36 cellular contexts compared by ENCODE assay signal in genomic region chr4:70473691-70474090, GRCh38. TPM values are rescaled to one million over a fixed set of nuclear protein-coding genes. Genes with fewer than 3 reads are reported as not detected.
"Had no signal": no experiment of that assay in that cellular context is flagged by ENCODE, and none has a peak within 500 bp of the region (broad histone marks: within the 10 kb centered on the region; RNA-seq: fewer than 3 reads in every experiment).

No MANE protein-coding gene starts in this region.

- H3K36me3 ChIP-seq: esophagus squamous epithelium, gastrocnemius medialis, neutrophil, pancreas, prostate gland, sigmoid colon, uterus had no signal

- H2AFZ ChIP-seq: hepatocyte had no signal

- H3K4me3 ChIP-seq: esophagus squamous epithelium, gastrocnemius medialis, hepatocyte, pancreas, prostate gland, sigmoid colon, uterus had no signal

- H3K27me3 Mint-ChIP-seq: activated naive CD4-positive, alpha-beta T cell treated with anti-CD3 and anti-CD28 coated beads, Interleukin-2, amount 10 ng/mL, durations not matched to agents 7 days and 5 days; activated naive CD8-positive, alpha-beta T cell treated with anti-CD3 and anti-CD28 coated beads, Interleukin-2, amount 10 ng/mL, durations not matched to agents 7 days and 5 days; dendritic cell treated with granulocyte-macrophage colony-stimulating factor and Interleukin-4, amounts not matched to agents 40 ng/mL and 50 ng/mL, for 4 days; stimulated activated memory B cell treated with anti-CD40 and anti-IgM and Interleukin-4, amounts not matched to agents 10 μg/mL and 1 μg/mL and 100 μg/mL, for 72 hours; stimulated activated naive CD8-positive, alpha-beta T cell treated with anti-CD3 and anti-CD28 coated beads, Interleukin-15, amount 100 ng/mL, for 72 hours; type B pancreatic cell had no signal

- H3K4me1 ChIP-seq: esophagus squamous epithelium, gastrocnemius medialis, pancreas, prostate gland, sigmoid colon, uterus had no signal

- H3K4me2 ChIP-seq: hepatocyte had no signal

- H3K9me3 ChIP-seq: gastrocnemius medialis, neutrophil, pancreas, prostate gland, sigmoid colon, uterus had no signal

- H3K36me3 Mint-ChIP-seq: activated naive CD4-positive, alpha-beta T cell treated with anti-CD3 and anti-CD28 coated beads, Interleukin-2, amount 10 ng/mL, durations not matched to agents 7 days and 5 days; activated naive CD8-positive, alpha-beta T cell treated with anti-CD3 and anti-CD28 coated beads, Interleukin-2, amount 10 ng/mL, durations not matched to agents 7 days and 5 days; mesothelial cell of epicardium; stimulated activated memory B cell treated with anti-CD40 and anti-IgM and Interleukin-4, amounts not matched to agents 10 μg/mL and 1 μg/mL and 100 μg/mL, for 72 hours; type B pancreatic cell; WTC11 had no signal

- H3K9me3 Mint-ChIP-seq: activated naive CD8-positive, alpha-beta T cell treated with anti-CD3 and anti-CD28 coated beads, Interleukin-2, amount 10 ng/mL, durations not matched to agents 7 days and 5 days; dendritic cell treated with granulocyte-macrophage colony-stimulating factor and Interleukin-4, amounts not matched to agents 40 ng/mL and 50 ng/mL, for 4 days; type B pancreatic cell had no signal

- H3K4me1 Mint-ChIP-seq: activated naive CD4-positive, alpha-beta T cell treated with anti-CD3 and anti-CD28 coated beads, Interleukin-2, amount 10 ng/mL, durations not matched to agents 7 days and 5 days; activated naive CD8-positive, alpha-beta T cell treated with anti-CD3 and anti-CD28 coated beads, Interleukin-2, amount 10 ng/mL, durations not matched to agents 7 days and 5 days; naive B cell; nephron progenitor cell; stimulated activated memory B cell treated with anti-CD40 and anti-IgM and Interleukin-4, amounts not matched to agents 10 μg/mL and 1 μg/mL and 100 μg/mL, for 72 hours; stimulated activated naive CD8-positive, alpha-beta T cell treated with anti-CD3 and anti-CD28 coated beads, Interleukin-15, amount 100 ng/mL, for 72 hours; WTC11 had no signal

- H3K27me3 ChIP-seq: esophagus squamous epithelium, gastrocnemius medialis, hepatocyte, neutrophil, pancreas, sigmoid colon, uterus had no signal

- ATAC-seq: gastrocnemius medialis; left colon; pancreas; stimulated activated naive CD8-positive, alpha-beta T cell treated with anti-CD3 and anti-CD28 coated beads, Interleukin-15, amount 100 ng/mL, for 72 hours; WTC11 had no signal

- FAIRE-seq: endometrium, keratinocyte, pancreas, small intestine had no signal

- H3K4me3 Mint-ChIP-seq: activated naive CD4-positive, alpha-beta T cell treated with anti-CD3 and anti-CD28 coated beads, Interleukin-2, amount 10 ng/mL, durations not matched to agents 7 days and 5 days; activated naive CD8-positive, alpha-beta T cell treated with anti-CD3 and anti-CD28 coated beads, Interleukin-2, amount 10 ng/mL, durations not matched to agents 7 days and 5 days; dendritic cell treated with granulocyte-macrophage colony-stimulating factor and Interleukin-4, amounts not matched to agents 40 ng/mL and 50 ng/mL, for 4 days; mesothelial cell of epicardium; naive B cell; nephron progenitor cell; stimulated activated memory B cell treated with anti-CD40 and anti-IgM and Interleukin-4, amounts not matched to agents 10 μg/mL and 1 μg/mL and 100 μg/mL, for 72 hours; stimulated activated naive CD8-positive, alpha-beta T cell treated with anti-CD3 and anti-CD28 coated beads, Interleukin-15, amount 100 ng/mL, for 72 hours; type B pancreatic cell; WTC11 had no signal

- DNase-seq: activated CD4-positive, alpha-beta T cell treated with anti-CD3 and anti-CD28 coated beads for 1 hour; activated CD4-positive, alpha-beta T cell treated with anti-CD3 and anti-CD28 coated beads, Interleukin-2, amount 50 U/mL, for 1 hour; activated gamma-delta T cell; activated naive CD4-positive, alpha-beta T cell treated with anti-CD3 and anti-CD28 coated beads, Interleukin-2, amount 10 ng/mL, durations not matched to agents 7 days and 5 days; activated naive CD8-positive, alpha-beta T cell treated with anti-CD3 and anti-CD28 coated beads, Interleukin-2, amount 10 ng/mL, durations not matched to agents 7 days and 5 days; amygdala; caudate nucleus; effector CD4-positive, alpha-beta T cell; esophagus squamous epithelium; gastrocnemius medialis; glutamatergic neuron; left colon; naive B cell; nephron progenitor cell; pancreas; retina; sigmoid colon; small intestine; stimulated activated CD4-positive, alpha-beta T cell treated with anti-CD3 and anti-CD28 coated beads, Interleukin-4, amount 100 ng/mL, for 4 hours; stimulated activated CD8-positive, alpha-beta memory T cell treated with anti-CD3 and anti-CD28 coated beads, Interleukin-4, amount 100 ng/mL, for 48 hours; stimulated activated naive CD8-positive, alpha-beta T cell treated with anti-CD3 and anti-CD28 coated beads, Interleukin-15, amount 100 ng/mL, for 72 hours; substantia nigra; T-helper 2 cell; uterus had no signal

- H3K27ac ChIP-seq: epithelial cell of prostate, esophagus squamous epithelium, gastrocnemius medialis, hepatocyte, neutrophil, pancreas, prostate gland, sigmoid colon, uterus had no signal

- H3K27ac Mint-ChIP-seq: activated naive CD4-positive, alpha-beta T cell treated with anti-CD3 and anti-CD28 coated beads, Interleukin-2, amount 10 ng/mL, durations not matched to agents 7 days and 5 days; activated naive CD8-positive, alpha-beta T cell treated with anti-CD3 and anti-CD28 coated beads, Interleukin-2, amount 10 ng/mL, durations not matched to agents 7 days and 5 days; dendritic cell treated with granulocyte-macrophage colony-stimulating factor and Interleukin-4, amounts not matched to agents 40 ng/mL and 50 ng/mL, for 4 days; naive B cell; nephron progenitor cell; stimulated activated memory B cell treated with anti-CD40 and anti-IgM and Interleukin-4, amounts not matched to agents 10 μg/mL and 1 μg/mL and 100 μg/mL, for 72 hours; stimulated activated naive CD8-positive, alpha-beta T cell treated with anti-CD3 and anti-CD28 coated beads, Interleukin-15, amount 100 ng/mL, for 72 hours; type B pancreatic cell; WTC11 had no signal

RNA-seq across cellular contexts. Expression of gene MUC7, which starts 1.7 kb away (rescaled TPM):
- total RNA-seq: activated naive CD8-positive, alpha-beta T cell treated with anti-CD3 and anti-CD28 coated beads, Interleukin-2, amount 10 ng/mL, durations not matched to agents 7 days and 5 days; esophagus squamous epithelium; gastrocnemius medialis; hepatocyte; left colon; liver; mesothelial cell of epicardium; pancreas; prostate gland; sigmoid colon; uterus; WTC11 had no signal
- polyA plus RNA-seq: hepatocyte, keratinocyte, liver, sigmoid colon, small intestine had no signal

RNA-seq across cellular contexts. Expression of gene AMTN, which starts 44.7 kb away (rescaled TPM):
- total RNA-seq: activated naive CD8-positive, alpha-beta T cell treated with anti-CD3 and anti-CD28 coated beads, Interleukin-2, amount 10 ng/mL, durations not matched to agents 7 days and 5 days; gastrocnemius medialis; hepatocyte; left colon; liver; mesothelial cell of epicardium; sigmoid colon; uterus; WTC11 had no signal
- polyA plus RNA-seq: hepatocyte, keratinocyte, liver, pancreas, sigmoid colon, small intestine had no signal
